1 cellular context compared by ENCODE assay signal in genomic region chr2:127142663-127143630, GRCh38.
TF ChIP-seq lines count a peak whose summit lies in the region.

No MANE protein-coding gene starts in this region.

TF ChIP-seq in H1, 55 proteins besides CTCF, POLR2A, EP300 and RAD21 (continued from another document):
- TF ChIP-seq CHD7 (IDR thresholded peaks at IDR 0.05; ENCODE audit: insufficient replicate concordance, low read length) (no peak), PHF8 (conservative IDR thresholded peaks at IDR 0.05; ENCODE audit: low read depth, low read length) (no peak), NRF1 (IDR thresholded peaks at IDR 0.05; ENCODE audit: low read depth, low read length) (no peak), ZNF274 (IDR thresholded peaks at IDR 0.05; ENCODE audit: borderline replicate concordance, extremely low read depth, low read length) (no peak), ASH2L (IDR thresholded peaks at IDR 0.05; ENCODE audit: low read length) (no peak)
